In genomic region chr17:9360610-9361571, GRCh38 we compare ENCODE assay signal across 13 cellular contexts.
DNase-seq lines count a peak whose midpoint lies in the region; ATAC-seq, FAIRE-seq and TF ChIP-seq lines count a peak whose summit lies in the region.
"Had no signal": no experiment of that assay in that cellular context is flagged by ENCODE, and none has a peak within 500 bp of the region (broad histone marks: within the 10 kb centered on the region; RNA-seq: fewer than 3 reads in every experiment).

No MANE protein-coding gene starts in this region.

- H3K27me3 ChIP-seq in suprapubic skin: no peaks in the 10 kb centered on the region
- H3K27me3 ChIP-seq: uterus had no signal

- H3K9ac ChIP-seq in kidney (ENCODE audit: low read length in 2 of 2): no peak overlapping the region

- H3K9me3 Mint-ChIP-seq in HFFc6: no peaks in the 10 kb centered on the region
- no peaks in the 10 kb centered on the region for H3K9me3 Mint-ChIP-seq in natural killer cell treated with Interleukin-12 subunit alpha and Interleukin-12 subunit beta and Interleukin-15 and Interleukin-18, amount 100 ng/mL, for 72 hours
- H3K9me3 Mint-ChIP-seq: activated naive CD4-positive, alpha-beta T cell treated with anti-CD3 and anti-CD28 coated beads, Interleukin-2, amount 50 U/mL, for 24 hours had no signal

- no peak for TF ChIP-seq EP300 in suprapubic skin (IDR thresholded peaks at IDR 0.05)

- peaks cover 31% of the 10 kb centered on the region for H3K4me1 Mint-ChIP-seq in HFFc6 (ENCODE audit: low read depth)
- H3K4me1 Mint-ChIP-seq in natural killer cell treated with Interleukin-12 subunit alpha and Interleukin-12 subunit beta and Interleukin-15 and Interleukin-18, amount 100 ng/mL, for 72 hours (ENCODE audit: low read depth in 2 of 2): peaks cover 4 to 6% of the 10 kb centered on the region in 2 donors

- no peak for ATAC-seq in GM21381 (IDR thresholded peaks at IDR 0.05; ENCODE audit: unreplicated experiment)
- no peak for ATAC-seq in natural killer cell treated with Interleukin-12 subunit alpha and Interleukin-12 subunit beta and Interleukin-15 and Interleukin-18, amount 100 ng/mL, for 72 hours

- WGBS in suprapubic skin: 71% methylated on average over 17 of the region's 17 CpGs

- TF ChIP-seq POLR2A in suprapubic skin (IDR thresholded peaks at IDR 0.05): no peak

- H3K4me1 ChIP-seq in kidney (ENCODE audit: control insufficient read depth in 1 of 2, insufficient read depth in 1 of 2, low read depth in 1 of 2, low read length in 2 of 2): no peaks in the 10 kb centered on the region
- peaks cover 17% of the 10 kb centered on the region for H3K4me1 ChIP-seq in suprapubic skin
- H3K4me1 ChIP-seq: uterus had no signal

- TF ChIP-seq CTCF in HFFc6 (IDR thresholded peaks at IDR 0.05) (no peak), astrocyte of the spinal cord (IDR thresholded peaks at IDR 0.05; ENCODE audit: low read depth, low read length) (no peak), kidney (IDR thresholded peaks at IDR 0.05; ENCODE audit: borderline replicate concordance, extremely low read depth, insufficient read depth) (no peak), suprapubic skin (IDR thresholded peaks at IDR 0.05) (no peak)

- H3K36me3 ChIP-seq in kidney (ENCODE audit: control insufficient read depth in 1 of 2, insufficient read depth in 2 of 2, low read length in 2 of 2) (no peaks in the 10 kb centered on the region), suprapubic skin (no peaks in the 10 kb centered on the region)
- H3K36me3 ChIP-seq: uterus had no signal

- H3K27ac ChIP-seq in kidney (ENCODE audit: low read depth in 2 of 2, low read length in 2 of 2) (no peak overlapping the region), suprapubic skin (peak overlapping the region; percentile 53)
- H3K27ac ChIP-seq: uterus had no signal

- H3K4me3 ChIP-seq in astrocyte of the spinal cord (ENCODE audit: low read depth, low read length) (no peak overlapping the region), kidney (ENCODE audit: low read length in 2 of 2) (no peak overlapping the region), suprapubic skin (no peak overlapping the region)
- H3K4me3 ChIP-seq: uterus had no signal

- H3K9me3 ChIP-seq in kidney (ENCODE audit: control insufficient read depth in 1 of 2, low read length in 2 of 2): no peaks in the 10 kb centered on the region
- H3K9me3 ChIP-seq in suprapubic skin: no peaks in the 10 kb centered on the region
- H3K9me3 ChIP-seq: uterus had no signal

- DNase-seq in HFFc6: peak; percentile 66
- DNase-seq in astrocyte of the spinal cord (ENCODE audit: low read depth, low spot score): peak; percentile 64
- peak; percentile 75 for DNase-seq in kidney
- peak in 1 of 2 donors; percentile 64 for DNase-seq in suprapubic skin (ENCODE audit: low spot score in 2 of 2)
- no peak for DNase-seq in AML-193 (lab: John Stamatoyannopoulos, UW)
- DNase-seq in T1000 (lab: John Stamatoyannopoulos, UW): no peak
- no peak for DNase-seq in natural killer cell treated with Interleukin-12 subunit alpha and Interleukin-12 subunit beta and Interleukin-15 and Interleukin-18, amount 100 ng/mL, for 72 hours (ENCODE audit: low spot score)
- DNase-seq: NCI-H2171 treated with DMSO at 0.1 percent for 48 hours; stimulated activated CD4-positive, alpha-beta T cell treated with anti-CD3 and anti-CD28 coated beads, Interleukin-15, amount 100 ng/mL, for 24 hours; T-helper 9 cell had no signal

- H3K36me3 Mint-ChIP-seq in HFFc6 (ENCODE audit: low read depth): no peaks in the 10 kb centered on the region
- no peaks in the 10 kb centered on the region for H3K36me3 Mint-ChIP-seq in natural killer cell treated with Interleukin-12 subunit alpha and Interleukin-12 subunit beta and Interleukin-15 and Interleukin-18, amount 100 ng/mL, for 72 hours
- H3K36me3 Mint-ChIP-seq: activated naive CD4-positive, alpha-beta T cell treated with anti-CD3 and anti-CD28 coated beads, Interleukin-2, amount 50 U/mL, for 24 hours had no signal

- in situ Hi-C loops in astrocyte of the spinal cord (cut with HindIII; ENCODE audit: low sequenced_read_pairs): no loop called here

- H3K27me3 Mint-ChIP-seq in HFFc6 (ENCODE audit: insufficient read depth): no peaks in the 10 kb centered on the region; the same call in 1 of the 2 replicates
- no peaks in the 10 kb centered on the region for H3K27me3 Mint-ChIP-seq in natural killer cell treated with Interleukin-12 subunit alpha and Interleukin-12 subunit beta and Interleukin-15 and Interleukin-18, amount 100 ng/mL, for 72 hours
- H3K27me3 Mint-ChIP-seq: activated naive CD4-positive, alpha-beta T cell treated with anti-CD3 and anti-CD28 coated beads, Interleukin-2, amount 50 U/mL, for 24 hours had no signal

- intact Hi-C loops in kidney (cut with DNase I): no loop called here

- peak overlapping the region; percentile 43; the same call in 1 of the 2 replicates for H3K27ac Mint-ChIP-seq in HFFc6
- H3K27ac Mint-ChIP-seq in natural killer cell treated with Interleukin-12 subunit alpha and Interleukin-12 subunit beta and Interleukin-15 and Interleukin-18, amount 100 ng/mL, for 72 hours: no peak overlapping the region
- H3K27ac Mint-ChIP-seq: activated naive CD4-positive, alpha-beta T cell treated with anti-CD3 and anti-CD28 coated beads, Interleukin-2, amount 50 U/mL, for 24 hours had no signal

- H3K4me3 Mint-ChIP-seq in HFFc6: peak overlapping the region; percentile 78; the same call in 1 of the 2 replicates
- H3K4me3 Mint-ChIP-seq in natural killer cell treated with Interleukin-12 subunit alpha and Interleukin-12 subunit beta and Interleukin-15 and Interleukin-18, amount 100 ng/mL, for 72 hours: no peak overlapping the region
- H3K4me3 Mint-ChIP-seq: activated naive CD4-positive, alpha-beta T cell treated with anti-CD3 and anti-CD28 coated beads, Interleukin-2, amount 50 U/mL, for 24 hours had no signal

- no peak for FAIRE-seq in kidney (lab: Jason Lieb, UNC)

Comparison
In these comparisons a context has a peak if more than half of its experiments do, and no peak if none do; other contexts are left out.
1. DNase-seq: peak in HFFc6 (single experiment), astrocyte of the spinal cord (single experiment) and kidney (single experiment); none in AML-193 (0 of 2), T1000 (single experiment) and natural killer cell treated with Interleukin-12 subunit alpha and Interleukin-12 subunit beta and Interleukin-15 and Interleukin-18, amount 100 ng/mL, for 72 hours (single experiment).